ENCODE assay signal across 26 cellular contexts in the genomic region with DNA sequence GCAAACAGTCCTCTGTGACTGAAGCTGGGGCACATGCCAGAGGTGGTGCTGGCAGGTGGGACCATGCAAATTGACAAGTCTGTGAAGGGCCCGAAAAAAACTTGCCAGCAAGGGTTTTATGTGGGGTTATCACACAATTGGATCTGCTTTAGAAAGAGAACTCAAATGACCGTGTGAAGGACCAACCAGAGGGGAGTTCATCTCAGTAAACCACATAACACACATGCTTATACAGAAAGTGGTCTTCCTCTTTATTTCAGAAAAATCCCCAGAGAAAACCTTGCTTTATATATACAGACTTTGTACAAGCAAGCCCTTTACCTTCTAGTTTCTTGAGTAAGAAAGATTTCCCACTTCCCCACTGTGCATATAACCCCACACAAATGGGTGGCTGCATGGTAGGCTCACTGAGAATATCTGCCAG.
DNase-seq lines count a peak whose midpoint lies in the region; ATAC-seq lines count a peak whose summit lies in the region.
"Had no signal": no experiment of that assay in that cellular context is flagged by ENCODE, and none has a peak within 500 bp of the region (broad histone marks: within the 10 kb centered on the region; RNA-seq: fewer than 3 reads in every experiment).

No MANE protein-coding gene starts in this region.

- ATAC-seq in GM18858 (IDR thresholded peaks at IDR 0.05; ENCODE audit: unreplicated experiment) (peak; percentile 62), GM21576 (IDR thresholded peaks at IDR 0.05; ENCODE audit: unreplicated experiment) (peak; percentile 51), HG03159 (IDR thresholded peaks at IDR 0.05; ENCODE audit: unreplicated experiment) (peak; percentile 45)
- ATAC-seq in stimulated activated naive B cell treated with anti-CD40 and anti-IgM and Interleukin-4, amounts not matched to agents 10 μg/mL and 1 μg/mL and 100 μg/mL, for 72 hours (replicated peaks), result peak; percentile 93
- no peak for ATAC-seq in stimulated activated naive CD8-positive, alpha-beta T cell treated with anti-CD3 and anti-CD28 coated beads, Interleukin-15, Interleukin-2, amounts not matched to agents 100 U/mL and 50 U/mL, for 24 hours
- ATAC-seq: heart left ventricle; stimulated activated effector memory CD8-positive, alpha-beta T cell treated with anti-CD3 and anti-CD28 coated beads, Interleukin-12 subunit alpha, Interleukin-12 subunit beta, amount 100 ng/mL, for 72 hours had no signal

- peaks cover 0 to 2% of the 10 kb centered on the region in 2 donors for H3K9me3 Mint-ChIP-seq in stimulated activated naive B cell treated with anti-CD40 and anti-IgM and Interleukin-4, amounts not matched to agents 10 μg/mL and 1 μg/mL and 100 μg/mL, for 72 hours
- H3K9me3 Mint-ChIP-seq: activated naive CD4-positive, alpha-beta T cell treated with anti-CD3 and anti-CD28 coated beads, Interleukin-2, amount 50 U/mL, for 24 hours; activated T-helper 1 cell treated with anti-CD3 and anti-CD28 coated beads, Interleukin-12 subunit alpha, Interleukin-12 subunit beta, Interleukin-2, Interleukin-4 antibody, amounts not matched to agents 30 ng/mL and 10 ng/mL and 1 ng/mL, durations not matched to agents 14 hours and 24 hours and 36 hours; CD4-positive, alpha-beta T cell; dendritic cell treated with granulocyte-macrophage colony-stimulating factor and Interleukin-4, amounts not matched to agents 40 ng/mL and 50 ng/mL, for 4 days; stimulated activated effector memory CD8-positive, alpha-beta T cell treated with anti-CD3 and anti-CD28 coated beads, Interleukin-12 subunit alpha, Interleukin-12 subunit beta, amount 100 ng/mL, for 72 hours had no signal

- no peak overlapping the region for H3K4me3 Mint-ChIP-seq in stimulated activated naive B cell treated with anti-CD40 and anti-IgM and Interleukin-4, amounts not matched to agents 10 μg/mL and 1 μg/mL and 100 μg/mL, for 72 hours
- H3K4me3 Mint-ChIP-seq: activated naive CD4-positive, alpha-beta T cell treated with anti-CD3 and anti-CD28 coated beads, Interleukin-2, amount 50 U/mL, for 24 hours; activated T-helper 1 cell treated with anti-CD3 and anti-CD28 coated beads, Interleukin-12 subunit alpha, Interleukin-12 subunit beta, Interleukin-2, Interleukin-4 antibody, amounts not matched to agents 30 ng/mL and 10 ng/mL and 1 ng/mL, durations not matched to agents 14 hours and 24 hours and 36 hours; CD4-positive, alpha-beta T cell; dendritic cell treated with granulocyte-macrophage colony-stimulating factor and Interleukin-4, amounts not matched to agents 40 ng/mL and 50 ng/mL, for 4 days; naive B cell; stimulated activated effector memory CD8-positive, alpha-beta T cell treated with anti-CD3 and anti-CD28 coated beads, Interleukin-12 subunit alpha, Interleukin-12 subunit beta, amount 100 ng/mL, for 72 hours had no signal

- no peak for DNase-seq in stimulated activated naive B cell treated with anti-CD40 and anti-IgM and Interleukin-4, amounts not matched to agents 10 μg/mL and 1 μg/mL and 100 μg/mL, for 72 hours
- DNase-seq in stimulated activated naive CD8-positive, alpha-beta T cell treated with anti-CD3 and anti-CD28 coated beads, Interleukin-15, Interleukin-2, amounts not matched to agents 100 U/mL and 50 U/mL, for 24 hours, result no peak
- DNase-seq in DMS53 (lab: John Stamatoyannopoulos, UW), result no peak
- no peak for DNase-seq in NCI-H748 (lab: John Stamatoyannopoulos, UW; ENCODE audit: unreplicated experiment)
- DNase-seq: activated CD4-positive, alpha-beta T cell treated with anti-CD3 and anti-CD28 coated beads, Interleukin-2, amount 50 U/mL, for 1 hour; aorta; caudate nucleus; CD4-positive, alpha-beta T cell; heart left ventricle; IMR-90; mesendoderm; naive B cell; NCI-H1417 treated with DMSO at 0.1 percent for 48 hours; NCI-H524; occipital lobe; SK-N-SH; stimulated activated CD4-positive, alpha-beta T cell treated with anti-CD3 and anti-CD28 coated beads, Interleukin-2, amount 100 ng/mL, for 24 hours; testis; uterus had no signal

- H3K27me3 Mint-ChIP-seq in stimulated activated naive B cell treated with anti-CD40 and anti-IgM and Interleukin-4, amounts not matched to agents 10 μg/mL and 1 μg/mL and 100 μg/mL, for 72 hours, result no peaks in the 10 kb centered on the region
- H3K27me3 Mint-ChIP-seq: activated naive CD4-positive, alpha-beta T cell treated with anti-CD3 and anti-CD28 coated beads, Interleukin-2, amount 50 U/mL, for 24 hours; CD4-positive, alpha-beta T cell; dendritic cell treated with granulocyte-macrophage colony-stimulating factor and Interleukin-4, amounts not matched to agents 40 ng/mL and 50 ng/mL, for 4 days; naive B cell had no signal

- peaks cover 35 to 41% of the 10 kb centered on the region in 2 donors for H3K36me3 Mint-ChIP-seq in stimulated activated naive B cell treated with anti-CD40 and anti-IgM and Interleukin-4, amounts not matched to agents 10 μg/mL and 1 μg/mL and 100 μg/mL, for 72 hours

- no peak overlapping the region for H3K27ac Mint-ChIP-seq in stimulated activated naive B cell treated with anti-CD40 and anti-IgM and Interleukin-4, amounts not matched to agents 10 μg/mL and 1 μg/mL and 100 μg/mL, for 72 hours
- H3K27ac Mint-ChIP-seq: activated naive CD4-positive, alpha-beta T cell treated with anti-CD3 and anti-CD28 coated beads, Interleukin-2, amount 50 U/mL, for 24 hours; activated T-helper 1 cell treated with anti-CD3 and anti-CD28 coated beads, Interleukin-12 subunit alpha, Interleukin-12 subunit beta, Interleukin-2, Interleukin-4 antibody, amounts not matched to agents 30 ng/mL and 10 ng/mL and 1 ng/mL, durations not matched to agents 14 hours and 24 hours and 36 hours; CD4-positive, alpha-beta T cell; dendritic cell treated with granulocyte-macrophage colony-stimulating factor and Interleukin-4, amounts not matched to agents 40 ng/mL and 50 ng/mL, for 4 days had no signal

- peaks cover 3 to 12% of the 10 kb centered on the region in 2 donors for H3K4me1 Mint-ChIP-seq in stimulated activated naive B cell treated with anti-CD40 and anti-IgM and Interleukin-4, amounts not matched to agents 10 μg/mL and 1 μg/mL and 100 μg/mL, for 72 hours
- H3K4me1 Mint-ChIP-seq: activated naive CD4-positive, alpha-beta T cell treated with anti-CD3 and anti-CD28 coated beads, Interleukin-2, amount 50 U/mL, for 24 hours; naive B cell; stimulated activated effector memory CD8-positive, alpha-beta T cell treated with anti-CD3 and anti-CD28 coated beads, Interleukin-12 subunit alpha, Interleukin-12 subunit beta, amount 100 ng/mL, for 72 hours had no signal
